In genomic region chr6:167336818-167337217, GRCh38 we compare ENCODE assay signal across 21 cellular contexts. TPM values are rescaled to one million over a fixed set of nuclear protein-coding genes. Genes with fewer than 3 reads are reported as not detected.
DNase-seq lines count a peak whose midpoint lies in the region; ATAC-seq and TF ChIP-seq lines count a peak whose summit lies in the region.
"Had no signal": no experiment of that assay in that cellular context is flagged by ENCODE, and none has a peak within 500 bp of the region (broad histone marks: within the 10 kb centered on the region; RNA-seq: fewer than 3 reads in every experiment).

No MANE protein-coding gene starts in this region.

- no peak for TF ChIP-seq CTCF in left lung (IDR thresholded peaks at IDR 0.05)

- H3K27me3 ChIP-seq in left lung: no peaks in the 10 kb centered on the region

- no peaks in the 10 kb centered on the region for H3K4me1 ChIP-seq in left lung

- DNase-seq in Daoy (ENCODE audit: low read depth): peak; percentile 62
- DNase-seq in RPMI7951 (ENCODE audit: low read depth): peak; percentile 41
- peak in 1 of 2 donors; percentile 39 for DNase-seq in left lung
- DNase-seq in sciatic nerve (ENCODE audit: low spot score): no peak
- DNase-seq in NCI-H2196 (lab: John Stamatoyannopoulos, UW; ENCODE audit: unreplicated experiment): no peak
- no peak for DNase-seq in DMS53 (lab: John Stamatoyannopoulos, UW)
- DNase-seq in HuH-7.5 (ENCODE audit: low spot score): no peak
- DNase-seq: Calu3, GM23248, H9, KG1, MM.1S, NCI-H2029, NCI-H446 treated with DMSO at 0.1 percent for 48 hours, NCI-H526, SHP77 had no signal

- ATAC-seq in left lung: peak; percentile 53
- peak; percentile 91 for ATAC-seq in sciatic nerve

- H3K9me3 ChIP-seq in left lung: no peaks in the 10 kb centered on the region

- H3K36me3 ChIP-seq in left lung: no peaks in the 10 kb centered on the region

- H3K27ac ChIP-seq in left lung: no peak overlapping the region
- H3K27ac ChIP-seq: GM23248, RWPE1 had no signal

- H3K4me3 ChIP-seq in left lung: no peak overlapping the region
- H3K4me3 ChIP-seq: GM23248 had no signal

- intact Hi-C loops in left lung (cut with DNase I): no loop called here
- intact Hi-C loops in sciatic nerve (cut with DNase I): no loop called here

RNA-seq across cellular contexts. Expression of gene TTLL2, which starts 11.9 kb away (rescaled TPM):
- total RNA-seq in Daoy (2014; rRNA removed; shearing (Covaris generic)): not detected in 2 replicates
- not detected in 2 replicates for total RNA-seq in RPMI7951 (2014; rRNA removed; shearing (Covaris generic))
- total RNA-seq in left lung (not detected), sciatic nerve (not detected)
- total RNA-seq: A673, B cell, Calu3, G401, GM23248, H9, HT1080 had no signal

RNA-seq across cellular contexts. Expression of gene UNC93A, which starts 45.7 kb away (rescaled TPM):
- total RNA-seq in Daoy (2014; rRNA removed; shearing (Covaris generic)): not detected in 2 replicates
- not detected in 2 replicates for total RNA-seq in RPMI7951 (2014; rRNA removed; shearing (Covaris generic))
- total RNA-seq in left lung (not detected), sciatic nerve (not detected)
- total RNA-seq: A673, B cell, Calu3, G401, GM23248, HT1080 had no signal

Comparison
In these comparisons a context has a peak if more than half of its experiments do, and no peak if none do; other contexts are left out.
1. DNase-seq: peak in Daoy (single experiment) and RPMI7951 (single experiment); none in sciatic nerve (single experiment), NCI-H2196 (single experiment), DMS53 (single experiment) and HuH-7.5 (single experiment).